1 cellular context compared by ENCODE assay signal in the genomic region with DNA sequence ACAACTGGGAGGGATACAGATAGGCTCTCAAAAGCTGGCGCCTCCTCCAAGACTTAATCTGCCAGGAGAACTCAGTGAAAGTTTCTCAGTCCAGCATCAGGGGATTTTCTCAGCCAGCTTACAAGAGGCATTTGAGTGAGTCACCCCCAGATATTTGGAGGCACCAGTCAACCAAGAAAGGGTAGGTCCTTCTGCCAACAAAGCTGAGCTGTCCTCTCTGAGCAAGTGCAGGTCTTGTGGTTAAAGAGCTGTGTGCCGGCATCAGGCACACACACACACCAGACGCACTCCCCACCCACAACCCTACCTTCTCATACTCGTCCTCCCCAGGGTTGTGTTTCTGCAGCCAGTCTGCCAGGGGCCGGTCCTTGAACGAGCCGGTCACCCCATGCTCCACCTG.
TF ChIP-seq lines count a peak whose summit lies in the region.

No MANE protein-coding gene starts in this region.

TF ChIP-seq in SK-N-SH treated with all-trans-retinoic acid at 6 μM for 48 hours, 23 proteins besides CTCF, POLR2A, EP300 and RAD21 (continued from another document):
- TF ChIP-seq BACH2 (CRISPR knock-in tag; IDR thresholded peaks at IDR 0.05; ENCODE audit: borderline replicate concordance) (no peak), TOX (CRISPR knock-in tag; IDR thresholded peaks at IDR 0.05; ENCODE audit: borderline replicate concordance) (peak; percentile 76; the same call in 1 of the 2 replicates), SNAI2 (CRISPR knock-in tag; IDR thresholded peaks at IDR 0.05) (no peak), ARNTL (CRISPR knock-in tag; IDR thresholded peaks at IDR 0.05; ENCODE audit: borderline replicate concordance, low read depth) (no peak)
- TF ChIP-seq, protein P1, sequence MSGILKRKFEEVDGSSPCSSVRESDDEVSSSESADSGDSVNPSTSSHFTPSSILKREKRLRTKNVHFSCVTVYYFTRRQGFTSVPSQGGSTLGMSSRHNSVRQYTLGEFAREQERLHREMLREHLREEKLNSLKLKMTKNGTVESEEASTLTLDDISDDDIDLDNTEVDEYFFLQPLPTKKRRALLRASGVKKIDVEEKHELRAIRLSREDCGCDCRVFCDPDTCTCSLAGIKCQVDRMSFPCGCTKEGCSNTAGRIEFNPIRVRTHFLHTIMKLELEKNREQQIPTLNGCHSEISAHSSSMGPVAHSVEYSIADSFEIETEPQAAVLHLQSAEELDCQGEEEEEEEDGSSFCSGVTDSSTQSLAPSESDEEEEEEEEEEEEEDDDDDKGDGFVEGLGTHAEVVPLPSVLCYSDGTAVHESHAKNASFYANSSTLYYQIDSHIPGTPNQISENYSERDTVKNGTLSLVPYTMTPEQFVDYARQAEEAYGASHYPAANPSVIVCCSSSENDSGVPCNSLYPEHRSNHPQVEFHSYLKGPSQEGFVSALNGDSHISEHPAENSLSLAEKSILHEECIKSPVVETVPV (CRISPR knock-in tag; IDR thresholded peaks at IDR 0.05): no peak
- TF ChIP-seq, protein P2, sequence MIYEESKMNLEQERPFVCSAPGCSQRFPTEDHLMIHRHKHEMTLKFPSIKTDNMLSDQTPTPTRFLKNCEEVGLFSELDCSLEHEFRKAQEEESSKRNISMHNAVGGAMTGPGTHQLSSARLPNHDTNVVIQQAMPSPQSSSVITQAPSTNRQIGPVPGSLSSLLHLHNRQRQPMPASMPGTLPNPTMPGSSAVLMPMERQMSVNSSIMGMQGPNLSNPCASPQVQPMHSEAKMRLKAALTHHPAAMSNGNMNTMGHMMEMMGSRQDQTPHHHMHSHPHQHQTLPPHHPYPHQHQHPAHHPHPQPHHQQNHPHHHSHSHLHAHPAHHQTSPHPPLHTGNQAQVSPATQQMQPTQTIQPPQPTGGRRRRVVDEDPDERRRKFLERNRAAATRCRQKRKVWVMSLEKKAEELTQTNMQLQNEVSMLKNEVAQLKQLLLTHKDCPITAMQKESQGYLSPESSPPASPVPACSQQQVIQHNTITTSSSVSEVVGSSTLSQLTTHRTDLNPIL (CRISPR knock-in tag; IDR thresholded peaks at IDR 0.05; ENCODE audit: low read depth): no peak
TF ChIP-seq in SK-N-SH treated with all-trans-retinoic acid at 6 μM for 48 hours: peak in this region for 5.
